29 cellular contexts compared by ENCODE assay signal in the genomic region with DNA sequence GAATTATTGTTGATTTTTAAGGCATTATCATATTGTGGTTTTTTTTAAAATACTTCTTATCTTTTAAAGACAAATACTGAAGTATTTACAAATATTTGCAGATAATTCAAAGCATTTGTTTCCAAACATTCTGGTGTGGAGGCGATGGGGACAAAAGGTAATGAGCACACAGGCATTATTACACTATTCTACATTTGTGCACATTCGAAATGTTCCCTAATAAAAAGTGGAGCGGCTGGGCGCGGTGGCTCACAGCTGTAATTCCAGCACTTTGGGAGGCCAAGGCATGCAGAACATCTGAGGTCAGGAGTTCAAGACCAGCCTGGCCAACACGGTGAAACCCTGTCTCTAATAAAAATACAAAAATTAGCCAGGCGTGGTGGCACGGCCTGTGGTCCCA.
"Had no signal": no experiment of that assay in that cellular context is flagged by ENCODE, and none has a peak within 500 bp of the region (broad histone marks: within the 10 kb centered on the region; RNA-seq: fewer than 3 reads in every experiment).

No MANE protein-coding gene starts in this region.

- H3K4me1 ChIP-seq: heart left ventricle had no signal

- H3K27ac Mint-ChIP-seq: activated B cell treated with CpG ODN at 0.5 μM for 24 hours; activated CD4-positive, alpha-beta memory T cell treated with anti-CD3 and anti-CD28 coated beads for 36 hours; activated CD4-positive, alpha-beta T cell treated with anti-CD3 and anti-CD28 coated beads, Interleukin-2, amount 10 ng/mL, durations not matched to agents 24 days and 14 days; activated naive CD8-positive, alpha-beta T cell; activated T-helper 17 cell treated with anti-CD3 and anti-CD28 coated beads, Interleukin-2, amount 50 U/mL, for 72 hours; T-helper 17 cell; T-helper 2 cell treated with Interferon-gamma antibody and Interleukin-4, amounts not matched to agents 5 μg/mL and 100 μg/mL, for 36 hours had no signal

- H3K9me3 Mint-ChIP-seq: activated T-helper 17 cell treated with anti-CD3 and anti-CD28 coated beads, Interleukin-2, amount 50 U/mL, for 72 hours had no signal

- FAIRE-seq: astrocyte, bronchial epithelial cell, colon, frontal cortex had no signal

- DNase-seq: activated B cell treated with CpG ODN at 0.5 μM for 24 hours; activated CD4-positive, alpha-beta memory T cell treated with anti-CD3 and anti-CD28 coated beads for 36 hours; activated CD4-positive, alpha-beta T cell treated with anti-CD3 and anti-CD28 coated beads, Interleukin-2, amount 10 ng/mL, durations not matched to agents 24 days and 14 days; activated CD8-positive, alpha-beta memory T cell treated with anti-CD3 and anti-CD28 coated beads for 24 hours; activated effector memory CD4-positive, alpha-beta T cell treated with Interleukin-2 at 50 U/mL for 16 hours; activated gamma-delta T cell treated with Interleukin-2 at 50 U/mL for 16 hours; activated naive CD4-positive, alpha-beta T cell treated with anti-CD3 and anti-CD28 coated beads, Interleukin-2, amount 50 U/mL, for 16 hours; activated naive CD4-positive, alpha-beta T cell treated with Interleukin-2 at 50 U/mL for 16 hours; activated T-cell treated with anti-CD3 and anti-CD28 coated beads, Interleukin-2, amount 50 U/mL, for 4 hours; amniotic stem cell; anterior cingulate cortex; brain microvascular endothelial cell; caudate nucleus; effector CD8-positive, alpha-beta T cell; foreskin fibroblast; heart left ventricle; T-helper 1 cell; T-helper 17 cell; T1000; WERI-Rb-1 had no signal

- H3K4me3 Mint-ChIP-seq: activated B cell treated with CpG ODN at 0.5 μM for 24 hours; activated CD4-positive, alpha-beta memory T cell treated with anti-CD3 and anti-CD28 coated beads for 36 hours; activated CD4-positive, alpha-beta T cell treated with anti-CD3 and anti-CD28 coated beads, Interleukin-2, amount 10 ng/mL, durations not matched to agents 24 days and 14 days; activated naive CD8-positive, alpha-beta T cell; activated T-cell treated with anti-CD3 and anti-CD28 coated beads, Interleukin-2, amount 50 U/mL, for 4 hours; activated T-helper 17 cell treated with anti-CD3 and anti-CD28 coated beads, Interleukin-2, amount 50 U/mL, for 72 hours; T-helper 17 cell; T-helper 2 cell treated with Interferon-gamma antibody and Interleukin-4, amounts not matched to agents 5 μg/mL and 100 μg/mL, for 36 hours had no signal

- ATAC-seq: activated CD4-positive, CD25-positive, alpha-beta regulatory T cell treated with anti-CD3 and anti-CD28 coated beads, Interleukin-2, amount 50 U/mL, for 24 hours; activated T-cell treated with anti-CD3 and anti-CD28 coated beads, Interleukin-2, amount 50 U/mL, for 4 hours; activated T-helper 17 cell treated with anti-CD3 and anti-CD28 coated beads, Interleukin-2, amount 50 U/mL, for 72 hours; esophagus mucosa; heart left ventricle; T-helper 17 cell had no signal

- H3K27ac ChIP-seq: brain microvascular endothelial cell, heart left ventricle, WERI-Rb-1 had no signal

- H3K36me3 ChIP-seq: brain microvascular endothelial cell, heart left ventricle, WERI-Rb-1 had no signal

- H3K27me3 ChIP-seq: brain microvascular endothelial cell, heart left ventricle had no signal

- H3K4me3 ChIP-seq: heart left ventricle had no signal

- H3K36me3 Mint-ChIP-seq: activated naive CD8-positive, alpha-beta T cell had no signal

- H3K27me3 Mint-ChIP-seq: activated B cell treated with CpG ODN at 0.5 μM for 24 hours; activated CD4-positive, alpha-beta memory T cell treated with anti-CD3 and anti-CD28 coated beads for 36 hours; activated CD4-positive, alpha-beta T cell treated with anti-CD3 and anti-CD28 coated beads, Interleukin-2, amount 10 ng/mL, durations not matched to agents 24 days and 14 days; activated naive CD8-positive, alpha-beta T cell; activated T-helper 17 cell treated with anti-CD3 and anti-CD28 coated beads, Interleukin-2, amount 50 U/mL, for 72 hours; T-helper 17 cell had no signal
